11 cellular contexts compared by ENCODE assay signal in the genomic region with DNA sequence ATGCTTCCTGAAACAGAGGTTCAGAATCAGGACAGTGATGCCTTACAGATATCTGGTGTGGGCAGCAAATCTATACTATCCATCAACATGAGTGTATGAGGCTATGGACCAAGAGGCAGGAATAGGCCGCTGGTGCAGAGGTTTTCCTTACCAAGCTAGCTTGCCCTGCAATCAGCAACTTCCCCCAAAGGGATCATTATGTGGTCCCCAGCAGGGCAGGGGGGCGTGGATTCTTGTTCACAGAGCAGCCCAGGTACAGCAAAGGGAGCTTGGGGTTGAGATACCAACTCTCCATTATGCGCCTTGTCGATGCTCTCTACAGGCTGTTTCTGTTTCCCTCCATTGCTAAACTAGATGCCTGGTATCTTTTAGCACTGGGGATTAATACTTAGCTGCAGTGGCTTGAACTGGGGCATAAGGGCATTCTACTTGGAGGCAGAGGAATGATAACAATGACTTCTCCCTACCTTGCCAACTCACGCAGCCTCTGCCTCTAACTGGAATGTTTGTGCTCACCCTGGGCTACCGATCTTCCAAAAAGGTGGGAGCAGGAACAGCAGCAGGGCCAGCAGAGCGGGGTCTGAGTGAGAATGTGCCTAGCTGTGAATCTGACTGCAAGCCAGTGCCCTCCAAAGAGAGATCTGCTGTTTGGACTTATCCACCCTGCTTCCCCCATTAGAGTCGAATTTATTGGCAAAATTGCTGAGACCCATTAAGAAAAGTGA. TPM values are rescaled to one million over a fixed set of nuclear protein-coding genes. Genes with fewer than 3 reads are reported as not detected.
A peak's percentile ranks its signal among the peaks of the same experiment; 100 is the strongest.
DNase-seq lines count a peak whose midpoint lies in the region; ATAC-seq, FAIRE-seq and TF ChIP-seq lines count a peak whose summit lies in the region.
"Had no signal": no experiment of that assay in that cellular context is flagged by ENCODE, and none has a peak within 500 bp of the region (broad histone marks: within the 10 kb centered on the region; RNA-seq: fewer than 3 reads in every experiment).

No MANE protein-coding gene starts in this region.

- H3K9me3 ChIP-seq in astrocyte (ENCODE audit: insufficient read depth, low read depth, low read length) (no peaks in the 10 kb centered on the region), mononuclear cell (ENCODE audit: low read depth, low read length) (no peaks in the 10 kb centered on the region), pancreas (no peaks in the 10 kb centered on the region)

- H3K27ac ChIP-seq in astrocyte (ENCODE audit: low read depth, low read length) (no peak overlapping the region), pancreas (no peak overlapping the region)
- H3K27ac ChIP-seq: RWPE1 had no signal

- no peaks in the 10 kb centered on the region for H4K20me1 ChIP-seq in astrocyte (ENCODE audit: insufficient read depth, low read length)

- intact Hi-C loops in pancreas (cut with DNase I) = no loop called here

- H3K4me1 ChIP-seq in astrocyte (ENCODE audit: insufficient read depth, low read length) (no peaks in the 10 kb centered on the region), mononuclear cell (ENCODE audit: insufficient read depth, low read length) (peaks cover 8% of the 10 kb centered on the region), pancreas (no peaks in the 10 kb centered on the region)

- peaks cover 57% of the 10 kb centered on the region for H3K4me1 Mint-ChIP-seq in activated naive CD4-positive, alpha-beta T cell treated with anti-CD3 and anti-CD28 coated beads, Interleukin-2, amount 50 U/mL, for 24 hours
- H3K4me1 Mint-ChIP-seq in astrocyte (ENCODE audit: low read depth, unreplicated experiment) = peaks cover 9% of the 10 kb centered on the region
- H3K4me1 Mint-ChIP-seq in type B pancreatic cell (ENCODE audit: unreplicated experiment) = peaks cover 13% of the 10 kb centered on the region

- ATAC-seq in HG02884 (IDR thresholded peaks at IDR 0.05; ENCODE audit: unreplicated experiment) (no peak), pancreas (no peak)

- H3K27me3 ChIP-seq in astrocyte (ENCODE audit: insufficient read depth, low read length) (peaks cover 54% of the 10 kb centered on the region), mononuclear cell (ENCODE audit: insufficient read depth, low read length) (peaks cover 17% of the 10 kb centered on the region), pancreas (peaks cover 0 to 4% (median 0%) of the 10 kb centered on the region in 4 donors)

- no peak for TF ChIP-seq CTCF in astrocyte (IDR thresholded peaks at IDR 0.05; ENCODE audit: insufficient read depth, low read depth, low read length)
- TF ChIP-seq CTCF in type B pancreatic cell (conservative IDR thresholded peaks at IDR 0.05) = no peak
- no peak for TF ChIP-seq CTCF in pancreas (IDR thresholded peaks at IDR 0.05)

- H3K36me3 Mint-ChIP-seq in activated naive CD4-positive, alpha-beta T cell treated with anti-CD3 and anti-CD28 coated beads, Interleukin-2, amount 50 U/mL, for 24 hours = no peaks in the 10 kb centered on the region
- no peaks in the 10 kb centered on the region for H3K36me3 Mint-ChIP-seq in astrocyte (ENCODE audit: low read depth, unreplicated experiment)
- H3K36me3 Mint-ChIP-seq in type B pancreatic cell = no peaks in the 10 kb centered on the region

- H3K4me2 ChIP-seq in astrocyte (ENCODE audit: low read length) = peak overlapping the region; percentile 70

- DNase-seq in activated naive CD4-positive, alpha-beta T cell treated with Interleukin-2 at 50 U/mL for 16 hours = no peak
- no peak for DNase-seq in astrocyte (ENCODE audit: low read depth)
- no peak for DNase-seq in type B pancreatic cell (ENCODE audit: extremely low spot score, unreplicated experiment)
- no peak for DNase-seq in NCI-H1417 treated with DMSO at 0.1 percent for 48 hours (lab: John Stamatoyannopoulos, UW)
- DNase-seq in pancreas = no peak
- DNase-seq: cortex of kidney had no signal

- peak overlapping the region; percentile 52 for H2AFZ ChIP-seq in astrocyte (ENCODE audit: low read depth, low read length)

- H3K36me3 ChIP-seq in astrocyte (ENCODE audit: insufficient read depth, low read length) (no peaks in the 10 kb centered on the region), pancreas (no peaks in the 10 kb centered on the region)

- H3K27ac Mint-ChIP-seq in activated naive CD4-positive, alpha-beta T cell treated with anti-CD3 and anti-CD28 coated beads, Interleukin-2, amount 50 U/mL, for 24 hours = peak overlapping the region; percentile 79
- H3K27ac Mint-ChIP-seq in astrocyte (ENCODE audit: unreplicated experiment) (no peak overlapping the region), type B pancreatic cell (peak overlapping the region; percentile 65)

- no peak for FAIRE-seq in astrocyte (lab: Jason Lieb, UNC)
- no peak for FAIRE-seq in pancreas (lab: Jason Lieb, UNC)

- H3K4me3 ChIP-seq in astrocyte (ENCODE audit: insufficient read depth, low read depth, low read length) (no peak overlapping the region), mononuclear cell (ENCODE audit: low read length) (peak overlapping the region; percentile 24), pancreas (peak overlapping the region in 2 of 4 donors; percentile 20 to 34)

- WGBS in pancreas, 2 donors = 63% methylated on average over 8 of the region's 8 CpGs

- no peaks in the 10 kb centered on the region for H3K9me3 Mint-ChIP-seq in activated naive CD4-positive, alpha-beta T cell treated with anti-CD3 and anti-CD28 coated beads, Interleukin-2, amount 50 U/mL, for 24 hours
- peaks cover 4% of the 10 kb centered on the region for H3K9me3 Mint-ChIP-seq in astrocyte (ENCODE audit: unreplicated experiment)
- no peaks in the 10 kb centered on the region for H3K9me3 Mint-ChIP-seq in type B pancreatic cell

- no peaks in the 10 kb centered on the region for H3K79me2 ChIP-seq in astrocyte (ENCODE audit: insufficient read depth, low read length)

- H3K9ac ChIP-seq in astrocyte (ENCODE audit: low read length) = no peak overlapping the region

- peak overlapping the region; percentile 84 for H3K4me3 Mint-ChIP-seq in activated naive CD4-positive, alpha-beta T cell treated with anti-CD3 and anti-CD28 coated beads, Interleukin-2, amount 50 U/mL, for 24 hours
- H3K4me3 Mint-ChIP-seq in astrocyte (ENCODE audit: unreplicated experiment) (peak overlapping the region; percentile 68), type B pancreatic cell (peak overlapping the region; percentile 85)

- no peaks in the 10 kb centered on the region for H3K27me3 Mint-ChIP-seq in activated naive CD4-positive, alpha-beta T cell treated with anti-CD3 and anti-CD28 coated beads, Interleukin-2, amount 50 U/mL, for 24 hours
- H3K27me3 Mint-ChIP-seq in astrocyte (ENCODE audit: low read depth, unreplicated experiment) (peaks cover 83% of the 10 kb centered on the region), type B pancreatic cell (peaks cover 76% of the 10 kb centered on the region)

RNA-seq across cellular contexts. Expression of a gene that starts 10.3 kb away (rescaled TPM):
- not detected in 2 replicates for total RNA-seq in astrocyte
- 1.8 TPM for total RNA-seq in mononuclear cell
- 269 and 837 TPM in 2 replicates for total RNA-seq in type B pancreatic cell (ENCODE audit: low replicate concordance)
- under 1 TPM in 2 of 6 donors, not detected in 4; 0.17 to 0.41 TPM for total RNA-seq in pancreas
- polyA plus RNA-seq in pancreas = not detected
- polyA plus RNA-seq: BJ had no signal

RNA-seq across cellular contexts. Expression of a gene that starts 12.8 kb away (rescaled TPM):
- not detected in 2 replicates for total RNA-seq in astrocyte
- not detected for total RNA-seq in mononuclear cell
- 0.27 and 2.3 TPM in 2 replicates for total RNA-seq in type B pancreatic cell (ENCODE audit: low replicate concordance)
- not detected for total RNA-seq in pancreas
- polyA plus RNA-seq in pancreas = under 1 TPM in 1 of 2 donors, not detected in 1; 0.07 TPM
- polyA plus RNA-seq: BJ had no signal

RNA-seq across cellular contexts. Expression of a gene that starts 38.5 kb away (rescaled TPM):
- total RNA-seq in astrocyte (not detected in 2 replicates), mononuclear cell (0.94 TPM), type B pancreatic cell (ENCODE audit: low replicate concordance) (not detected in 2 replicates), pancreas (not detected)
- polyA plus RNA-seq in pancreas = under 1 TPM in 1 of 2 donors, not detected in 1; 0.02 TPM
- polyA plus RNA-seq: BJ had no signal

Comparison
In these comparisons a context has a peak if more than half of its experiments do, and no peak if none do; other contexts are left out.
1. RNA of a gene that starts 10.3 kb away (total RNA-seq): 269 to 837 TPM in type B pancreatic cell; 1.8 TPM in mononuclear cell (single experiment), 0.17 to 0.41 TPM in pancreas and not detected in astrocyte; every median in the first group is over 10 times any median in the second.
2. Peak in every context shown above with its lines, with median percentiles within 50 percentile points of each other: H3K4me3 Mint-ChIP-seq.